Comparison of ENCODE assay signal across 14 cellular contexts in the genomic region with DNA sequence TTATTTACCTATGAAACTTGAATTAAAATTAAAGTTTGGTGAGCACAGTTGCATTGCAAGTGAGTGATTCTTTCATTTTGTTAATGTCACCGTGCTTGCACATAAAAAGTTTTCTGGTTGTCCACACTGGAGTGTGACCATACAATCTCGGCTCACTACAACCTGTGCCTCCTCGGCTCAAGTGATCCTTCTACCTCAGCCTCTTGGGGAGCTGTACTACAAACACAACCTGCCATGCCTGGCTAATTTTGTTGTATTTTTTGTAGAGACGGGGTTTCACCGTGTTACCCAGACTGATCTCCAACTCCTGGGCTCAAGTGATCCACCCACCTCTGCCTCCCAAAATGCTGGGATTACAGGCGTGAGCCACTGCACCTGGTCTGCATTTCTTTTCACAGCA. TPM values are rescaled to one million over a fixed set of nuclear protein-coding genes. Genes with fewer than 3 reads are reported as not detected.
DNase-seq lines count a peak whose midpoint lies in the region.
"Had no signal": no experiment of that assay in that cellular context is flagged by ENCODE, and none has a peak within 500 bp of the region (broad histone marks: within the 10 kb centered on the region; RNA-seq: fewer than 3 reads in every experiment).

No MANE protein-coding gene starts in this region.

- H3K9me3 Mint-ChIP-seq in activated CD4-positive, alpha-beta T cell treated with anti-CD3 and anti-CD28 coated beads, Interleukin-2, amount 10 ng/mL, durations not matched to agents 24 days and 14 days: no peaks in the 10 kb centered on the region
- H3K9me3 Mint-ChIP-seq in activated naive CD4-positive, alpha-beta T cell treated with anti-CD3 and anti-CD28 coated beads, Interleukin-2, amount 10 ng/mL, durations not matched to agents 7 days and 5 days: no peaks in the 10 kb centered on the region
- no peaks in the 10 kb centered on the region for H3K9me3 Mint-ChIP-seq in immature natural killer cell
- H3K9me3 Mint-ChIP-seq: CD4-positive, alpha-beta T cell; HFFc6 had no signal

- CTCF ChIA-PET in activated naive CD4-positive, alpha-beta T cell treated with anti-CD3 and anti-CD28 coated beads, Interleukin-2, amount 10 ng/mL, durations not matched to agents 7 days and 5 days (lab: Charles Lee): interaction anchor here (1.1 to 1.5 kb wide), 2 partner anchors 137 to 138 kb away, joined by 3 to 5 read pairs; no protein-coding TSS in a partner anchor

- no peak overlapping the region for H3K27ac Mint-ChIP-seq in activated CD4-positive, alpha-beta T cell treated with anti-CD3 and anti-CD28 coated beads, Interleukin-2, amount 10 ng/mL, durations not matched to agents 24 days and 14 days
- H3K27ac Mint-ChIP-seq in activated naive CD4-positive, alpha-beta T cell treated with anti-CD3 and anti-CD28 coated beads, Interleukin-2, amount 10 ng/mL, durations not matched to agents 7 days and 5 days: peak overlapping the region; percentile 82
- H3K27ac Mint-ChIP-seq in immature natural killer cell: peak overlapping the region; percentile 69 to 95 (median 88)
- H3K27ac Mint-ChIP-seq: CD4-positive, alpha-beta T cell; HFFc6 had no signal

- peak overlapping the region; percentile 71 for H3K4me3 Mint-ChIP-seq in activated CD4-positive, alpha-beta T cell treated with anti-CD3 and anti-CD28 coated beads, Interleukin-2, amount 10 ng/mL, durations not matched to agents 24 days and 14 days
- H3K4me3 Mint-ChIP-seq in activated naive CD4-positive, alpha-beta T cell treated with anti-CD3 and anti-CD28 coated beads, Interleukin-2, amount 10 ng/mL, durations not matched to agents 7 days and 5 days: peak overlapping the region; percentile 55
- H3K4me3 Mint-ChIP-seq in immature natural killer cell: peak overlapping the region; percentile 49 to 87 (median 84)
- H3K4me3 Mint-ChIP-seq: CD4-positive, alpha-beta T cell; HFFc6 had no signal

- H3K27me3 Mint-ChIP-seq in activated CD4-positive, alpha-beta T cell treated with anti-CD3 and anti-CD28 coated beads, Interleukin-2, amount 10 ng/mL, durations not matched to agents 24 days and 14 days: no peaks in the 10 kb centered on the region
- H3K27me3 Mint-ChIP-seq in activated naive CD4-positive, alpha-beta T cell treated with anti-CD3 and anti-CD28 coated beads, Interleukin-2, amount 10 ng/mL, durations not matched to agents 7 days and 5 days: no peaks in the 10 kb centered on the region
- H3K27me3 Mint-ChIP-seq in immature natural killer cell (ENCODE audit: low read depth in 3 of 3): peaks cover 4 to 12% (median 5%) of the 10 kb centered on the region in 3 donors
- H3K27me3 Mint-ChIP-seq: CD4-positive, alpha-beta T cell had no signal

- peaks cover 35% of the 10 kb centered on the region for H3K36me3 Mint-ChIP-seq in activated CD4-positive, alpha-beta T cell treated with anti-CD3 and anti-CD28 coated beads, Interleukin-2, amount 10 ng/mL, durations not matched to agents 24 days and 14 days (ENCODE audit: low read depth)
- peaks cover 37% of the 10 kb centered on the region for H3K36me3 Mint-ChIP-seq in activated naive CD4-positive, alpha-beta T cell treated with anti-CD3 and anti-CD28 coated beads, Interleukin-2, amount 10 ng/mL, durations not matched to agents 7 days and 5 days
- H3K36me3 Mint-ChIP-seq in immature natural killer cell: peaks cover 0 to 5% (median 3%) of the 10 kb centered on the region in 3 donors

- H3K4me1 Mint-ChIP-seq in activated CD4-positive, alpha-beta T cell treated with anti-CD3 and anti-CD28 coated beads, Interleukin-2, amount 10 ng/mL, durations not matched to agents 24 days and 14 days: peaks cover 22% of the 10 kb centered on the region
- H3K4me1 Mint-ChIP-seq in activated naive CD4-positive, alpha-beta T cell treated with anti-CD3 and anti-CD28 coated beads, Interleukin-2, amount 10 ng/mL, durations not matched to agents 7 days and 5 days: peaks cover 35% of the 10 kb centered on the region
- H3K4me1 Mint-ChIP-seq in immature natural killer cell: peaks cover 44 to 52% of the 10 kb centered on the region in 2 donors

- intact Hi-C loops in activated CD4-positive, alpha-beta T cell treated with anti-CD3 and anti-CD28 coated beads, Interleukin-2, amount 10 ng/mL, durations not matched to agents 24 days and 14 days (cut with micrococcal nuclease): loop anchor here (10.0 kb wide), 1 partner anchor 299 kb away; no protein-coding TSS in a partner anchor

- no peak for DNase-seq in activated CD4-positive, alpha-beta T cell treated with anti-CD3 and anti-CD28 coated beads, Interleukin-2, amount 10 ng/mL, durations not matched to agents 24 days and 14 days
- DNase-seq in activated CD4-positive, alpha-beta T cell treated with anti-CD3 and anti-CD28 coated beads for 4 hours: no peak
- DNase-seq in activated naive CD4-positive, alpha-beta T cell treated with anti-CD3 and anti-CD28 coated beads, Interleukin-2, amount 10 ng/mL, durations not matched to agents 7 days and 5 days: no peak
- no peak for DNase-seq in activated naive CD4-positive, alpha-beta T cell (lab: John Stamatoyannopoulos, UW)
- no peak for DNase-seq in immature natural killer cell
- no peak for DNase-seq in stimulated activated CD4-positive, alpha-beta T cell treated with anti-CD3 and anti-CD28 coated beads, Interleukin-2, amount 100 ng/mL, for 24 hours
- DNase-seq in NCI-H510A treated with DMSO at 0.1 percent for 48 hours (lab: John Stamatoyannopoulos, UW): no peak
- DNase-seq: ACHN; C1 segment of cervical spinal cord; Calu3; CD4-positive, alpha-beta T cell; DMS 273 treated with DMSO at 0.1 percent for 48 hours; HCEC 1CT; HFFc6 had no signal

RNA-seq across cellular contexts. Expression of a gene that starts 50.1 kb away (rescaled TPM):
- 85.6 and 86.2 TPM in 2 replicates for total RNA-seq in activated CD4-positive, alpha-beta T cell treated with anti-CD3 and anti-CD28 coated beads, Interleukin-2, amount 10 ng/mL, durations not matched to agents 24 days and 14 days
- polyA plus RNA-seq in immature natural killer cell: 100 to 1,000 TPM in 2 of 3 donors, 10 to 100 TPM in 1; 97.6 to 209 (median 108) TPM
